ENCODE assay signal across 14 cellular contexts in genomic region chr6:94372229-94372628, GRCh38.
DNase-seq lines count a peak whose midpoint lies in the region; ATAC-seq lines count a peak whose summit lies in the region.
"Had no signal": no experiment of that assay in that cellular context is flagged by ENCODE, and none has a peak within 500 bp of the region (broad histone marks: within the 10 kb centered on the region; RNA-seq: fewer than 3 reads in every experiment).

No MANE protein-coding gene starts in this region.

- no peak for ATAC-seq in GM21528 (IDR thresholded peaks at IDR 0.05; ENCODE audit: low FRiP score, unreplicated experiment)
- ATAC-seq in GM21390 (IDR thresholded peaks at IDR 0.05; ENCODE audit: unreplicated experiment), result no peak

- DNase-seq in Ammon's horn (ENCODE audit: low spot score) (peak; percentile 85), NCI-H2029 treated with DMSO at 0.1 percent for 48 hours (lab: John Stamatoyannopoulos, UW) (peak; percentile 51), astrocyte of the hippocampus (ENCODE audit: low read depth, low spot score) (peak; percentile 13), midbrain (lab: John Stamatoyannopoulos, UW) (peak; percentile 81), NCI-H2107 (lab: John Stamatoyannopoulos, UW) (no peak), GF-D8 (lab: John Stamatoyannopoulos, UW) (no peak)
- DNase-seq: AML-193; CD4-positive, alpha-beta memory T cell; MG63; NCI-H2171; NCI-H524; PC-9 had no signal

Comparison
In these comparisons a context has a peak if more than half of its experiments do, and no peak if none do; other contexts are left out.
1. DNase-seq: peak in Ammon's horn (single experiment), NCI-H2029 treated with DMSO at 0.1 percent for 48 hours (single experiment), astrocyte of the hippocampus (single experiment) and midbrain (single experiment); none in NCI-H2107 (single experiment) and GF-D8 (single experiment).